Comparison of ENCODE assay signal across 29 cellular contexts in the genomic region with DNA sequence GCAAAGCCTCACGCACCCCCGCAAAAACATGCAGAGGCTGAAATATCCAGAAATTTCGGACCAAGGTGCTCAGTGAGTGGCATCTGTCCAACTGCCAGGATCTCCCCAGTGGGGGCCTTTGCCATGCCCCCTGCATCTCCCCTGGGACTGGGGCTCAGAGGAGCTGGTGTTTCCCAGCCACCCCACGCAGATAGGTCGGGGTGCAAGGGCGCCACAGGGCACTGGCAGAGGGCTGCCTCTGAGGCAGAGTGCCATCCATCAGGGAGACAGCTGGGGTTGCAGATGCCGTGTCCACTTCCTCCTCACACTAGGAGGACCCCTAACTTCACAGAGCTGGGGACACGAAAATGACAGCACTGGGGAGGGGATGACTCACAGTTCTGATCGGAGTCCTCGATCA.
"Had no signal": no experiment of that assay in that cellular context is flagged by ENCODE, and none has a peak within 500 bp of the region (broad histone marks: within the 10 kb centered on the region; RNA-seq: fewer than 3 reads in every experiment).

No MANE protein-coding gene starts in this region.

- H3K4me1 ChIP-seq: parathyroid adenoma, psoas muscle, right lobe of liver, sigmoid colon, stomach, thyroid gland, tibial nerve, upper lobe of left lung, vagina had no signal

- H3K4me1 Mint-ChIP-seq: nephron progenitor cell; neural crest cell; stimulated activated effector memory CD8-positive, alpha-beta T cell treated with anti-CD3 and anti-CD28 coated beads, Interleukin-12 subunit alpha, Interleukin-12 subunit beta, amount 100 ng/mL, for 72 hours had no signal

- H3K4me3 ChIP-seq: ovary, psoas muscle, right lobe of liver, sigmoid colon, stomach, thoracic aorta, thyroid gland, tibial nerve, upper lobe of left lung, vagina had no signal

- H3K9ac ChIP-seq: parathyroid adenoma had no signal

- H2AFZ ChIP-seq: parathyroid adenoma had no signal

- H3K27ac Mint-ChIP-seq: naive thymus-derived CD8-positive, alpha-beta T cell; natural killer cell treated with Interleukin-12 subunit alpha and Interleukin-12 subunit beta and Interleukin-15 and Interleukin-18, amount 100 ng/mL, for 72 hours; nephron progenitor cell; progenitor cell of endocrine pancreas; stimulated activated effector memory CD8-positive, alpha-beta T cell treated with anti-CD3 and anti-CD28 coated beads, Interleukin-12 subunit alpha, Interleukin-12 subunit beta, amount 100 ng/mL, for 72 hours; stimulated activated naive B cell treated with anti-CD40 and anti-IgM and Interleukin-4, amounts not matched to agents 10 μg/mL and 1 μg/mL and 100 μg/mL, for 72 hours; stimulated activated naive CD8-positive, alpha-beta T cell treated with anti-CD3 and anti-CD28 coated beads, Interleukin-15, Interleukin-2, amounts not matched to agents 100 ng/mL and 50 ng/mL, for 24 hours had no signal

- H3K36me3 ChIP-seq: ovary had no signal

- ATAC-seq: naive thymus-derived CD8-positive, alpha-beta T cell; natural killer cell treated with Interleukin-12 subunit alpha and Interleukin-12 subunit beta and Interleukin-15 and Interleukin-18, amount 100 ng/mL, for 72 hours; psoas muscle; right cardiac atrium; stimulated activated effector memory CD8-positive, alpha-beta T cell treated with anti-CD3 and anti-CD28 coated beads, Interleukin-12 subunit alpha, Interleukin-12 subunit beta, amount 100 ng/mL, for 72 hours; stimulated activated naive B cell treated with anti-CD40 and anti-IgM and Interleukin-4, amounts not matched to agents 10 μg/mL and 1 μg/mL and 100 μg/mL, for 72 hours had no signal

- H3K27me3 ChIP-seq: neutrophil, ovary, right lobe of liver, sigmoid colon, stomach, thyroid gland, tibial nerve, upper lobe of left lung, vagina had no signal

- H3K9me3 ChIP-seq: neutrophil, ovary, psoas muscle, right lobe of liver, sigmoid colon, stomach, thoracic aorta, thyroid gland, tibial nerve, upper lobe of left lung, vagina had no signal

- H3K27ac ChIP-seq: neutrophil, ovary, parathyroid adenoma, psoas muscle, right lobe of liver, sigmoid colon, stomach, thoracic aorta, thyroid gland, tibial nerve, upper lobe of left lung, vagina had no signal

- H3K27me3 Mint-ChIP-seq: naive thymus-derived CD8-positive, alpha-beta T cell; natural killer cell treated with Interleukin-12 subunit alpha and Interleukin-12 subunit beta and Interleukin-15 and Interleukin-18, amount 100 ng/mL, for 72 hours; progenitor cell of endocrine pancreas; stimulated activated naive B cell treated with anti-CD40 and anti-IgM and Interleukin-4, amounts not matched to agents 10 μg/mL and 1 μg/mL and 100 μg/mL, for 72 hours; stimulated activated naive CD8-positive, alpha-beta T cell treated with anti-CD3 and anti-CD28 coated beads, Interleukin-15, Interleukin-2, amounts not matched to agents 100 ng/mL and 50 ng/mL, for 24 hours had no signal

- H3K4me3 Mint-ChIP-seq: naive thymus-derived CD8-positive, alpha-beta T cell; natural killer cell treated with Interleukin-12 subunit alpha and Interleukin-12 subunit beta and Interleukin-15 and Interleukin-18, amount 100 ng/mL, for 72 hours; nephron progenitor cell; neural crest cell; stimulated activated effector memory CD8-positive, alpha-beta T cell treated with anti-CD3 and anti-CD28 coated beads, Interleukin-12 subunit alpha, Interleukin-12 subunit beta, amount 100 ng/mL, for 72 hours; stimulated activated naive B cell treated with anti-CD40 and anti-IgM and Interleukin-4, amounts not matched to agents 10 μg/mL and 1 μg/mL and 100 μg/mL, for 72 hours; stimulated activated naive CD8-positive, alpha-beta T cell treated with anti-CD3 and anti-CD28 coated beads, Interleukin-15, Interleukin-2, amounts not matched to agents 100 ng/mL and 50 ng/mL, for 24 hours had no signal

- DNase-seq: naive thymus-derived CD8-positive, alpha-beta T cell; nucleus accumbens; ovary; psoas muscle; sigmoid colon; small intestine; stimulated activated CD4-positive, alpha-beta T cell treated with anti-CD3 and anti-CD28 coated beads, Interleukin-15, amount 100 ng/mL, for 24 hours; stimulated activated CD4-positive, alpha-beta T cell treated with anti-CD3 and anti-CD28 coated beads, Interleukin-2, amount 100 ng/mL, for 24 hours; stimulated activated CD4-positive, alpha-beta T cell treated with anti-CD3 and anti-CD28 coated beads, Interleukin-2, amount 100 ng/mL, for 48 hours; stimulated activated CD4-positive, alpha-beta T cell treated with anti-CD3 and anti-CD28 coated beads, Interleukin-4, amount 100 ng/mL, for 24 hours; stimulated activated naive B cell treated with anti-CD40 and anti-IgM and Interleukin-4, amounts not matched to agents 10 μg/mL and 1 μg/mL and 100 μg/mL, for 72 hours; stimulated activated naive CD4-positive, alpha-beta T cell treated with Interleukin-2 at 50 U/mL for 16 hours; stomach; thyroid gland had no signal

- FAIRE-seq: small intestine, urothelium cell line had no signal

- H3K36me3 Mint-ChIP-seq: natural killer cell treated with Interleukin-12 subunit alpha and Interleukin-12 subunit beta and Interleukin-15 and Interleukin-18, amount 100 ng/mL, for 72 hours had no signal

- H3K9me3 Mint-ChIP-seq: naive thymus-derived CD8-positive, alpha-beta T cell; natural killer cell treated with Interleukin-12 subunit alpha and Interleukin-12 subunit beta and Interleukin-15 and Interleukin-18, amount 100 ng/mL, for 72 hours; nephron progenitor cell; neural crest cell; stimulated activated effector memory CD8-positive, alpha-beta T cell treated with anti-CD3 and anti-CD28 coated beads, Interleukin-12 subunit alpha, Interleukin-12 subunit beta, amount 100 ng/mL, for 72 hours; stimulated activated naive B cell treated with anti-CD40 and anti-IgM and Interleukin-4, amounts not matched to agents 10 μg/mL and 1 μg/mL and 100 μg/mL, for 72 hours; stimulated activated naive CD8-positive, alpha-beta T cell treated with anti-CD3 and anti-CD28 coated beads, Interleukin-15, Interleukin-2, amounts not matched to agents 100 ng/mL and 50 ng/mL, for 24 hours had no signal
